In the genomic region with DNA sequence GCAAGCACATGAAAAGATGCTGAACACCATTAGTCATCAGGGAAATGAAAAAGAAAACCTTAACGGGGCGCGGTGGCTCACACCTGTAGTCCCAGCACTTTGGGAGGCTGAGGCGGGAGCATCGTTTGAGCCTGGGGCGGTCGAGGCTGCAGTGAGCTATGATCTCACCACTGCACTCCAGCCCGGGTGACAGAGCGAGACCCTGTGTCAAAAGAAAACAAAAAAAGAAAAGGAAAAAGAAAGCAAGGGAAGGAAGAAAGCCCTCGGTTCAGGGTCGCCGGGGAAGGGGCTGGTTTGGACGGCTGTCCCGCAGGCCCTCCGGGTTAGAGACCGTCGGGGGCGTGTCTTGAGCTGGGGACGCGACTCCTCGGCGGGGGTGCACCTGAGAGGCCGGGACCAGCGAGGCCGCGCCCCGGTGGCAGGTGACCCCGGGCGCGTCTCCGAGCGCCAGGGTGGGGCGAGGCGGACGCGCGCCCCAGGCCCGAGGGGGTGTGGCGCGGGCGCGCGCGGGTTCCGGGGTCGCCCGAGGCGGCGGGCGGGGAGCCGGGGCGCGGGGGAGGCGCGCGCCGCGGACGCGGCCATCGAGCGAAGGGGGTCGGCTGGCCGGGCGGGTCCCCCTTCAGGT, we compare ENCODE assay signal across 1 cellular context.
TF ChIP-seq lines count a peak whose summit lies in the region.

No MANE protein-coding gene starts in this region.

TF ChIP-seq in HCT116, 20 proteins besides CTCF, POLR2A, EP300 and RAD21 (continued from another document):
- TF ChIP-seq ZBTB33 (IDR thresholded peaks at IDR 0.05; ENCODE audit: extremely low read depth, insufficient replicate concordance, low read length) (no peak), SIN3A (IDR thresholded peaks at IDR 0.05; ENCODE audit: low read depth) (no peak), EZH2phosphoT487 (IDR thresholded peaks at IDR 0.05; ENCODE audit: borderline replicate concordance) (no peak), CEBPB (IDR thresholded peaks at IDR 0.05; ENCODE audit: low read depth) (no peak), EZH2 (IDR thresholded peaks at IDR 0.05) (no peak), TCF7L2 (IDR thresholded peaks at IDR 0.05; ENCODE audit: borderline replicate concordance, extremely low read depth, insufficient read depth, insufficient read length) (no peak), ZFX (IDR thresholded peaks at IDR 0.05) (no peak), POLR2AphosphoS5 (IDR thresholded peaks at IDR 0.05; ENCODE audit: low read depth, low read length) (no peak)
- TF ChIP-seq, protein P1, sequence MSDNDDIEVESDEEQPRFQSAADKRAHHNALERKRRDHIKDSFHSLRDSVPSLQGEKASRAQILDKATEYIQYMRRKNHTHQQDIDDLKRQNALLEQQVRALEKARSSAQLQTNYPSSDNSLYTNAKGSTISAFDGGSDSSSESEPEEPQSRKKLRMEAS (IDR thresholded peaks at IDR 0.05) = no peak
TF ChIP-seq in HCT116: peak in this region for 0.
